Comparison of ENCODE assay signal across 33 cellular contexts in genomic region chr11:74713686-74714085, GRCh38. TPM values are rescaled to one million over a fixed set of nuclear protein-coding genes. Genes with fewer than 3 reads are reported as not detected.
"Had no signal": no experiment of that assay in that cellular context is flagged by ENCODE, and none has a peak within 500 bp of the region (broad histone marks: within the 10 kb centered on the region; RNA-seq: fewer than 3 reads in every experiment).

No MANE protein-coding gene starts in this region.

- H3K4me1 Mint-ChIP-seq: naive thymus-derived CD4-positive, alpha-beta T cell; natural killer cell; stimulated activated memory B cell treated with anti-CD40 and anti-IgM and Interleukin-4, amounts not matched to agents 10 μg/mL and 1 μg/mL and 100 μg/mL, for 72 hours had no signal

- H3K4me2 ChIP-seq: smooth muscle cell had no signal

- H3K27me3 ChIP-seq: ovary, right lobe of liver, sigmoid colon, spleen, suprapubic skin, testis, tibial artery, transverse colon, upper lobe of right lung, uterus had no signal

- H3K79me2 ChIP-seq: parathyroid adenoma had no signal

- H3K9me3 ChIP-seq: ovary, psoas muscle, right lobe of liver, sigmoid colon, spleen, suprapubic skin, testis, tibial artery, transverse colon, upper lobe of right lung, uterus had no signal

- H3K9ac ChIP-seq: parathyroid adenoma had no signal

- H3K4me3 Mint-ChIP-seq: naive thymus-derived CD4-positive, alpha-beta T cell; natural killer cell; nephron progenitor cell; neural crest cell; stimulated activated memory B cell treated with anti-CD40 and anti-IgM and Interleukin-4, amounts not matched to agents 10 μg/mL and 1 μg/mL and 100 μg/mL, for 72 hours; stimulated activated naive CD8-positive, alpha-beta T cell treated with anti-CD3 and anti-CD28 coated beads, Interleukin-15, amount 100 ng/mL, for 72 hours; type B pancreatic cell had no signal

- H3K27ac Mint-ChIP-seq: natural killer cell; nephron progenitor cell; progenitor cell of endocrine pancreas; stimulated activated memory B cell treated with anti-CD40 and anti-IgM and Interleukin-4, amounts not matched to agents 10 μg/mL and 1 μg/mL and 100 μg/mL, for 72 hours; type B pancreatic cell had no signal

- H3K36me3 Mint-ChIP-seq: naive thymus-derived CD4-positive, alpha-beta T cell; natural killer cell; stimulated activated memory B cell treated with anti-CD40 and anti-IgM and Interleukin-4, amounts not matched to agents 10 μg/mL and 1 μg/mL and 100 μg/mL, for 72 hours; type B pancreatic cell had no signal

- H3K27ac ChIP-seq: ovary, parathyroid adenoma, psoas muscle, right lobe of liver, sigmoid colon, skin epidermis, spleen, suprapubic skin, testis, tibial artery, transverse colon, upper lobe of right lung, uterus had no signal

- H3K4me3 ChIP-seq: ovary, psoas muscle, right lobe of liver, sigmoid colon, skin epidermis, smooth muscle cell, spleen, suprapubic skin, testis, tibial artery, transverse colon, upper lobe of right lung, uterus had no signal

- H3K36me3 ChIP-seq: ovary, right lobe of liver, spleen, suprapubic skin, tibial artery, transverse colon, upper lobe of right lung, uterus had no signal

- H3K27me3 Mint-ChIP-seq: naive thymus-derived CD4-positive, alpha-beta T cell; stimulated activated naive CD8-positive, alpha-beta T cell treated with anti-CD3 and anti-CD28 coated beads, Interleukin-15, amount 100 ng/mL, for 72 hours had no signal

- H2AFZ ChIP-seq: parathyroid adenoma had no signal

- H3K9me3 Mint-ChIP-seq: natural killer cell; nephron progenitor cell; neural crest cell; stimulated activated memory B cell treated with anti-CD40 and anti-IgM and Interleukin-4, amounts not matched to agents 10 μg/mL and 1 μg/mL and 100 μg/mL, for 72 hours; stimulated activated naive CD8-positive, alpha-beta T cell treated with anti-CD3 and anti-CD28 coated beads, Interleukin-15, amount 100 ng/mL, for 72 hours; type B pancreatic cell had no signal

- H3K4me1 ChIP-seq: parathyroid adenoma, psoas muscle, right lobe of liver, spleen, suprapubic skin, upper lobe of right lung, uterus had no signal

- ATAC-seq: naive thymus-derived CD4-positive, alpha-beta T cell; natural killer cell; psoas muscle; right cardiac atrium; right lobe of liver; stimulated activated naive CD8-positive, alpha-beta T cell treated with anti-CD3 and anti-CD28 coated beads, Interleukin-15, amount 100 ng/mL, for 72 hours; stimulated activated naive CD8-positive, alpha-beta T cell treated with anti-CD3 and anti-CD28 coated beads, Interleukin-15, Interleukin-2, amounts not matched to agents 100 U/mL and 50 U/mL, for 24 hours; upper lobe of right lung had no signal

- DNase-seq: naive thymus-derived CD4-positive, alpha-beta T cell; natural killer cell; nephron progenitor cell; occipital lobe; ovary; psoas muscle; right cardiac atrium; right lobe of liver; sigmoid colon; spleen; stimulated activated CD4-positive, alpha-beta T cell treated with anti-CD3 and anti-CD28 coated beads, Interleukin-12 subunit alpha, Interleukin-12 subunit beta, amount 100 ng/mL, for 4 hours; stimulated activated CD4-positive, alpha-beta T cell treated with anti-CD3 and anti-CD28 coated beads, Interleukin-1b, Interleukin-23, amount 100 ng/mL, for 48 hours; stimulated activated CD4-positive, alpha-beta T cell treated with anti-CD3 and anti-CD28 coated beads, Interleukin-4, amount 100 ng/mL, for 1 hour; stimulated activated CD4-positive, alpha-beta T cell treated with anti-CD3 and anti-CD28 coated beads, Interleukin-4, amount 100 ng/mL, for 4 hours; stimulated activated CD8-positive, alpha-beta memory T cell treated with anti-CD3 and anti-CD28 coated beads, Interleukin-4, amount 100 ng/mL, for 48 hours; stimulated activated naive CD4-positive, alpha-beta T cell; stimulated activated naive CD8-positive, alpha-beta T cell treated with anti-CD3 and anti-CD28 coated beads, Interleukin-15, amount 100 ng/mL, for 72 hours; stimulated activated naive CD8-positive, alpha-beta T cell treated with anti-CD3 and anti-CD28 coated beads, Interleukin-15, Interleukin-2, amounts not matched to agents 100 U/mL and 50 U/mL, for 24 hours; substantia nigra; testis; tibial artery; transverse colon; upper lobe of right lung; uterus had no signal

RNA-seq across cellular contexts. Expression of gene CHRDL2, which starts 17.5 kb away (rescaled TPM):
- total RNA-seq: naive thymus-derived CD4-positive, alpha-beta T cell; natural killer cell; occipital lobe; renal cortical epithelial cell; suprapubic skin had no signal
- polyA plus RNA-seq: naive thymus-derived CD4-positive, alpha-beta T cell had no signal
